ENCODE assay signal across 22 cellular contexts in the genomic region with DNA sequence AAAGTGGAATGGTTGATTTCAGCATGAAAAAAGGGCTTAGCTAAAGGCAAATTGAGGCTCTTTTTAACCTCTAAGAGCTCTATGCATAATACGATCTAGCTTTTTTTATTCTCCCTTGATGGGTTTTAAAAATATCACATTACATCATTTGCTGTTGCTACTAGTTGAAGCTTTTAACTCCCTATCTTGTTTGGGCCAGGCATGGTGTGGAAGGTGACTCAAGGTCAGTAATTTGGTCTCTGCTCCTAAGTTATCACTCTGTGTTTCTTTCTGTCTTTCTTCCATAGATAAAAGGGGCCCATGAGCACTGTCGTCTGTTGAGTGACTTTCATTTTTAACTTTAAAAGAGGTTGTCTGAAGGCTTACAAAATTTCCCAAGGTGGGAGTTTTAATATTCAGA.
"Had no signal": no experiment of that assay in that cellular context is flagged by ENCODE, and none has a peak within 500 bp of the region (broad histone marks: within the 10 kb centered on the region; RNA-seq: fewer than 3 reads in every experiment).

No MANE protein-coding gene starts in this region.

- H3K4me3 ChIP-seq: ovary, prostate gland, upper lobe of left lung had no signal

- H3K27me3 Mint-ChIP-seq: activated T-helper 17 cell treated with anti-CD3 and anti-CD28 coated beads, Interleukin-2, amount 50 U/mL, for 72 hours; brain had no signal

- DNase-seq: activated CD4-positive, alpha-beta T cell treated with anti-CD3 and anti-CD28 coated beads, Interleukin-2, amount 50 U/mL, for 4 hours; activated CD8-positive, alpha-beta memory T cell treated with anti-CD3 and anti-CD28 coated beads for 24 hours; activated CD8-positive, alpha-beta memory T cell treated with anti-CD3 and anti-CD28 coated beads, Interleukin-2, amount 50 U/mL, for 4 hours; activated T-cell treated with anti-CD3 and anti-CD28 coated beads, Interleukin-2, amount 50 U/mL, for 24 hours; aorta; central memory CD4-positive, alpha-beta T cell; dermis blood vessel endothelial cell; effector CD8-positive, alpha-beta T cell; foreskin keratinocyte; hippocampal formation; kidney glomerular epithelial cell; midbrain; natural killer cell; ovary; stimulated activated CD4-positive, alpha-beta T cell treated with anti-CD3 and anti-CD28 coated beads, Interleukin-4, amount 100 ng/mL, for 24 hours; stimulated activated naive CD4-positive, alpha-beta T cell treated with Interleukin-2 at 50 U/mL for 16 hours; T-helper 17 cell; upper lobe of left lung had no signal

- H3K36me3 Mint-ChIP-seq: activated naive CD4-positive, alpha-beta T cell treated with anti-CD3 and anti-CD28 coated beads, Interleukin-2, amount 50 U/mL, for 72 hours; brain; natural killer cell had no signal

- H3K4me1 Mint-ChIP-seq: activated T-helper 17 cell treated with anti-CD3 and anti-CD28 coated beads, Interleukin-2, amount 50 U/mL, for 72 hours; natural killer cell; T-helper 17 cell had no signal

- H3K27me3 ChIP-seq: foreskin keratinocyte, ovary, upper lobe of left lung had no signal

- H3K9me3 ChIP-seq: ovary, prostate gland, upper lobe of left lung had no signal

- H3K9me3 Mint-ChIP-seq: activated naive CD4-positive, alpha-beta T cell treated with anti-CD3 and anti-CD28 coated beads, Interleukin-2, amount 50 U/mL, for 72 hours; activated T-cell treated with anti-CD3 and anti-CD28 coated beads, Interleukin-2, amount 50 U/mL, for 24 hours; activated T-helper 17 cell treated with anti-CD3 and anti-CD28 coated beads, Interleukin-2, amount 50 U/mL, for 72 hours; brain; natural killer cell had no signal

- H3K27ac ChIP-seq: foreskin keratinocyte, ovary, prostate gland, upper lobe of left lung had no signal

- H3K27ac Mint-ChIP-seq: activated naive CD4-positive, alpha-beta T cell treated with anti-CD3 and anti-CD28 coated beads, Interleukin-2, amount 50 U/mL, for 72 hours; activated T-cell treated with anti-CD3 and anti-CD28 coated beads, Interleukin-2, amount 50 U/mL, for 24 hours; activated T-helper 17 cell treated with anti-CD3 and anti-CD28 coated beads, Interleukin-2, amount 50 U/mL, for 72 hours; brain; natural killer cell; T-helper 17 cell had no signal

- H3K4me1 ChIP-seq: foreskin keratinocyte, prostate gland, upper lobe of left lung had no signal

- H3K36me3 ChIP-seq: ovary, prostate gland, upper lobe of left lung had no signal

- H3K4me3 Mint-ChIP-seq: activated T-cell treated with anti-CD3 and anti-CD28 coated beads, Interleukin-2, amount 50 U/mL, for 24 hours; activated T-helper 17 cell treated with anti-CD3 and anti-CD28 coated beads, Interleukin-2, amount 50 U/mL, for 72 hours; brain; natural killer cell; T-helper 17 cell had no signal
